ENCODE assay signal across 29 cellular contexts in the genomic region with DNA sequence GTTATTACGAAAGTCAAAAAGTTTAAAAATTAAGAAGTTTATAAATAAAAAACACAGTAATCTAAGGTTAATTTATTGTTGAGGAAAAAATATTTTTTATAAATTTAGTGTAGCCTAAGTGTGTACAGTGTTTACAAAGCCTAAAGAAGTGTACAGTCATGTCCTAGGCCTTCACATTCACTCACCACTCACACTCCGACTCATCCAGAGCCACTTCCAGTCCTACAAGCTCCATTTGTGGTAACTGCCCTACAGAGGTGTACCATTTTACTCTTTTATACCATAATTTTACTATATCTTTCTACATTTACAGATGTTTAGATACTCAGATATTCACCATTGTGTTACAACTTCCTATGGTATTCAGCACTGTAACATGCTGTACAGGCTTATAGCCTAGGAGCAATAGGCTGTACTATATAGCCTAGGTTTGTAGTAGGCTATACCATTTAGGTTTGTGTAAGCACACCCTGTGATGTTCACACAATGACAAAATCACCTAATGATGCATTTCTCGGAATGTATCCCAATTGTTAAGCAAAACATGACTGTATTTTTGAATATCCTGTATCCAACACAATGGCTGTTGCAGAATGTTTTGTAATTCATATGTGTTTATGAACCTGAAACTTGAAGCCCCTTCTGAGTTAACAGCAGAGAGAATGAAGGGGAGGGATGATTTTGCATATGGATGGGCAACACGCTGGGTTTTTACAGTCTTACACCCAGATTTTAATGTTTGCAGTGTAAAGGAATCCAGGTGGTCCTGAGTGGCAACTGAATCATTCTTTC. TPM values are rescaled to one million over a fixed set of nuclear protein-coding genes. Genes with fewer than 3 reads are reported as not detected.
DNase-seq lines count a peak whose midpoint lies in the region; ATAC-seq and TF ChIP-seq lines count a peak whose summit lies in the region.
"Had no signal": no experiment of that assay in that cellular context is flagged by ENCODE, and none has a peak within 500 bp of the region (broad histone marks: within the 10 kb centered on the region; RNA-seq: fewer than 3 reads in every experiment).

No MANE protein-coding gene starts in this region.

- WGBS in lower leg skin, 2 donors = 66 to 80% methylated on average over 4 of the region's 4 CpGs

- H3K36me3 ChIP-seq in HEK293 (ENCODE audit: control insufficient read depth in 2 of 2, insufficient read depth in 1 of 2, low read length in 2 of 2) (no peaks in the 10 kb centered on the region), RWPE2 (ENCODE audit: low read depth) (no peaks in the 10 kb centered on the region)
- H3K36me3 ChIP-seq: BE2C, heart left ventricle, thoracic aorta, vagina had no signal

- ATAC-seq in RWPE2 (ENCODE audit: low read depth) (peak; percentile 76; the same call in 2 of the 3 replicates), foreskin keratinocyte (peak; percentile 82)
- ATAC-seq: A549; heart left ventricle; sciatic nerve; stimulated activated naive CD8-positive, alpha-beta T cell treated with anti-CD3 and anti-CD28 coated beads, Interleukin-15, Interleukin-2, amounts not matched to agents 100 U/mL and 50 U/mL, for 24 hours had no signal

- H3K9me3 ChIP-seq in HEK293 (ENCODE audit: control insufficient read depth, insufficient read depth, low read depth, low read length) (no peaks in the 10 kb centered on the region), RWPE2 (ENCODE audit: severe bottlenecking) (no peaks in the 10 kb centered on the region)
- H3K9me3 ChIP-seq: A549, BE2C, heart left ventricle, thoracic aorta, vagina had no signal

- no peaks in the 10 kb centered on the region for H3K27me3 ChIP-seq in RWPE2 (ENCODE audit: insufficient read depth, poor library complexity, severe bottlenecking)
- no peaks in the 10 kb centered on the region for H3K27me3 ChIP-seq in foreskin keratinocyte
- H3K27me3 ChIP-seq: BE2C, vagina had no signal

- CTCF ChIA-PET in HEK293 (lab: Yijun Ruan, JAX) = no interaction called here

- TF ChIP-seq CTCF in HEK293 (tag by site-specific recombination; IDR thresholded peaks at IDR 0.05) (no peak), RWPE2 (IDR thresholded peaks at IDR 0.05; ENCODE audit: poor library complexity, severe bottlenecking) (no peak), foreskin keratinocyte (conservative IDR thresholded peaks at IDR 0.05) (no peak), lower leg skin (IDR thresholded peaks at IDR 0.05) (no peak)

- no peak overlapping the region for H3K4me3 ChIP-seq in HEK293 (ENCODE audit: low read depth, low read length)
- H3K4me3 ChIP-seq in RWPE2 (ENCODE audit: severe bottlenecking) = no peak overlapping the region
- no peak overlapping the region for H3K4me3 ChIP-seq in lower leg skin (ENCODE audit: low read depth, poor library complexity, severe bottlenecking)
- H3K4me3 ChIP-seq: A549, heart left ventricle, thoracic aorta, vagina had no signal

- H3K27ac ChIP-seq in HEK293 (ENCODE audit: extremely low read depth, low read depth, low read length) (no peak overlapping the region), RWPE2 (ENCODE audit: poor library complexity, severe bottlenecking) (no peak overlapping the region), foreskin keratinocyte (no peak overlapping the region)
- H3K27ac ChIP-seq: A549, heart left ventricle, thoracic aorta, vagina had no signal

- intact Hi-C loops in lower leg skin (cut with DNase I; ENCODE audit: low total_unique reads) = no loop called here

- no peak for TF ChIP-seq POLR2A in lower leg skin (IDR thresholded peaks at IDR 0.05)

- peak; percentile 11 for DNase-seq in COLO668 (lab: John Stamatoyannopoulos, UW; ENCODE audit: unreplicated experiment)
- DNase-seq in RWPE2 (ENCODE audit: low spot score) = no peak
- peak in 1 of 2 donors; percentile 47 for DNase-seq in foreskin keratinocyte
- DNase-seq in RPMI8226 = no peak
- no peak for DNase-seq in NCI-H82 treated with DMSO at 0.1 percent for 48 hours (lab: John Stamatoyannopoulos, UW; ENCODE audit: unreplicated experiment)
- DNase-seq in NCI-H2227 treated with DMSO at 0.1 percent for 48 hours (lab: John Stamatoyannopoulos, UW) = no peak
- no peak for DNase-seq in lower leg skin (ENCODE audit: low spot score in 2 of 2)
- DNase-seq: activated CD4-positive, alpha-beta T cell treated with anti-CD3 and anti-CD28 coated beads, Interleukin-2, amount 50 U/mL, for 48 hours; activated CD8-positive, alpha-beta memory T cell treated with anti-CD3 and anti-CD28 coated beads, Interleukin-2, amount 50 U/mL, for 48 hours; aorta; BE2C; caudate nucleus; DMS79 treated with DMSO at 0.1 percent for 48 hours; heart left ventricle; NCI-H1105 treated with DMSO at 0.1 percent for 48 hours; NCI-H2029; NCI-H226; NCI-H82; OCI-M1; SHP77 treated with DMSO at 0.1 percent for 48 hours; stimulated activated naive CD8-positive, alpha-beta T cell treated with anti-CD3 and anti-CD28 coated beads, Interleukin-15, Interleukin-2, amounts not matched to agents 100 U/mL and 50 U/mL, for 24 hours had no signal

- POLR2A ChIA-PET in HEK293 (lab: Yijun Ruan, JAX) = no interaction called here

- H3K4me1 ChIP-seq in HEK293 (ENCODE audit: control insufficient read depth, insufficient read depth, low read length) = peaks cover 4% of the 10 kb centered on the region; the same call in 1 of the 2 replicates
- H3K4me1 ChIP-seq in RWPE2 (ENCODE audit: insufficient read depth, poor library complexity, severe bottlenecking) = peaks cover 3% of the 10 kb centered on the region
- no peaks in the 10 kb centered on the region for H3K4me1 ChIP-seq in foreskin keratinocyte
- H3K4me1 ChIP-seq: BE2C, vagina had no signal

TF ChIP-seq in HEK293, 187 proteins besides CTCF, POLR2A, EP300 and RAD21:
- TF ChIP-seq ZBTB8A (tag by site-specific recombination; IDR thresholded peaks at IDR 0.05) (0 out of 2 replicates have a peak, but pooled peaks have one; percentile 29), ZNF449 (tag by site-specific recombination; IDR thresholded peaks at IDR 0.05) (no peak), WT1 (tag by site-specific recombination; IDR thresholded peaks at IDR 0.05) (peak; percentile 86), ZIC2 (tag by site-specific recombination; IDR thresholded peaks at IDR 0.05) (peak; percentile 64; the same call in 1 of the 2 replicates), IKZF3 (tag by site-specific recombination; IDR thresholded peaks at IDR 0.05) (peak; percentile 37; the same call in 1 of the 2 replicates), ZNF174 (tag by site-specific recombination; IDR thresholded peaks at IDR 0.05) (no peak)
TF ChIP-seq in HEK293: peak in this region for 4.

RNA-seq across cellular contexts. Expression of gene PPBP, which starts 3.1 kb away (rescaled TPM):
- total RNA-seq in foreskin keratinocyte = not detected in 2 replicates
- not detected in 2 replicates for polyA plus RNA-seq in foreskin keratinocyte
- total RNA-seq in lower leg skin = 1 to 10 TPM in 1 of 4 donors, not detected in 3; 1.9 TPM
- total RNA-seq: lung microvascular endothelial cell, MCF 10A, neural crest cell, thoracic aorta, vagina had no signal
- polyA plus RNA-seq: aorta had no signal

RNA-seq across cellular contexts. Expression of gene PF4, which starts 3.1 kb away (rescaled TPM):
- total RNA-seq in foreskin keratinocyte = not detected in 2 replicates
- not detected in 2 replicates for polyA plus RNA-seq in foreskin keratinocyte
- not detected for total RNA-seq in lower leg skin
- total RNA-seq: lung microvascular endothelial cell, MCF 10A, neural crest cell, thoracic aorta had no signal
- polyA plus RNA-seq: aorta had no signal

RNA-seq across cellular contexts. Expression of gene CXCL5, which starts 13.5 kb away (rescaled TPM):
- total RNA-seq in foreskin keratinocyte (0.85 and 1.7 TPM in 2 replicates), lower leg skin (not detected)
- polyA plus RNA-seq in foreskin keratinocyte = 0.39 and 1.2 TPM in 2 replicates
- total RNA-seq: vagina had no signal

RNA-seq across cellular contexts. Expression of gene CXCL3, which starts 53.6 kb away (rescaled TPM):
- total RNA-seq in foreskin keratinocyte (2.0 and 4.9 TPM in 2 replicates), lower leg skin (under 1 TPM in 3 of 4 donors, not detected in 1; 0.25 to 0.49 (median 0.34) TPM)
- 2.7 and 6.2 TPM in 2 replicates for polyA plus RNA-seq in foreskin keratinocyte
- total RNA-seq: vagina had no signal
